In the genomic region with DNA sequence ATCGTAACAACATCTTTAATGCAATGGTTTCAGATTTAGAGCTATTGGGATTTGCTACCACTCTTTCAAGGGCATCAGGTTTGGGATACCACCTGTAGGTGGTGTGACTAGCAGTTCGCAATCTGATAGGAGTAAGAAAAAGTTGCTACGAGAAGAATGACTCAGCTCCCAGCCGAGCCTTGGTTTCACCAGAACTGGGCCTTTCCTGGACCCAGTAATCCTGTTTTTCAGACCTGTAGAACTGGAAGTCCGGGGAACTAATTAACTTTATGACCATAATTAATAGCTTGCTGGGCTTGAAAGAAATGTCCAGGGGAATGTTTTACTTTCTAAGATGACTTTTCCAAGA, we compare ENCODE assay signal across 8 cellular contexts. TPM values are rescaled to one million over a fixed set of nuclear protein-coding genes. Genes with fewer than 3 reads are reported as not detected.
DNase-seq lines count a peak whose midpoint lies in the region; ATAC-seq and TF ChIP-seq lines count a peak whose summit lies in the region.

No MANE protein-coding gene starts in this region.

- H3K4me3 Mint-ChIP-seq in stimulated activated naive CD8-positive, alpha-beta T cell treated with anti-CD3 and anti-CD28 coated beads, Interleukin-15, Interleukin-2, amounts not matched to agents 100 ng/mL and 50 ng/mL, for 24 hours, result peak overlapping the region; percentile 93

- no peaks in the 10 kb centered on the region for H3K9me3 Mint-ChIP-seq in stimulated activated naive CD8-positive, alpha-beta T cell treated with anti-CD3 and anti-CD28 coated beads, Interleukin-15, Interleukin-2, amounts not matched to agents 100 ng/mL and 50 ng/mL, for 24 hours

- H3K9ac ChIP-seq in SU-DHL-6 (ENCODE audit: low read length) (peak overlapping the region; percentile 69), duodenal mucosa (ENCODE audit: low read depth in 1 of 2, low read length in 2 of 2) (peak overlapping the region; percentile 87 to 93)

- peak; percentile 33 to 46 for DNase-seq in activated CD4-positive, alpha-beta T cell treated with anti-CD3 and anti-CD28 coated beads for 4 hours
- no peak for DNase-seq in activated CD4-positive, alpha-beta T cell treated with anti-CD3 and anti-CD28 coated beads, Interleukin-2, amount 50 U/mL, for 1 hour
- DNase-seq in lung microvascular endothelial cell (ENCODE audit: low read depth in 2 of 2), result peak; percentile 54 to 65

- H3K4me3 ChIP-seq in SU-DHL-6 (ENCODE audit: insufficient read depth, low read length, poor library complexity, severe bottlenecking) (peak overlapping the region; percentile 79), duodenal mucosa (ENCODE audit: low read depth in 1 of 2, low read length in 2 of 2) (peak overlapping the region; percentile 87 to 94)

- no peaks in the 10 kb centered on the region for H3F3A ChIP-seq in SU-DHL-6 (ENCODE audit: insufficient read depth)

- H3K9me2 ChIP-seq in SU-DHL-6 (replicated peaks; ENCODE audit: insufficient read depth, low read length), result no peaks in the 10 kb centered on the region

- H3K4me1 Mint-ChIP-seq in stimulated activated naive CD8-positive, alpha-beta T cell treated with anti-CD3 and anti-CD28 coated beads, Interleukin-15, Interleukin-2, amounts not matched to agents 100 ng/mL and 50 ng/mL, for 24 hours (ENCODE audit: low read depth), result peaks cover 30% of the 10 kb centered on the region

- TF ChIP-seq CTCF in SU-DHL-6 (IDR thresholded peaks at IDR 0.05; ENCODE audit: insufficient read depth, low read length, poor library complexity, severe bottlenecking), result no peak

- H3K4me1 ChIP-seq in duodenal mucosa (ENCODE audit: control insufficient read depth in 1 of 2, insufficient read depth in 2 of 2, low read length in 2 of 2), result peaks cover 12 to 19% of the 10 kb centered on the region in 2 donors

- H3K9me3 ChIP-seq in SU-DHL-6 (ENCODE audit: insufficient read depth, low read length) (no peaks in the 10 kb centered on the region), duodenal mucosa (ENCODE audit: control insufficient read depth in 1 of 2, low read length in 2 of 2) (no peaks in the 10 kb centered on the region)

- ATAC-seq in HG03045 (IDR thresholded peaks at IDR 0.05; ENCODE audit: unreplicated experiment) (peak; percentile 45), GM21381 (IDR thresholded peaks at IDR 0.05; ENCODE audit: unreplicated experiment) (no peak)

- H3K27ac Mint-ChIP-seq in stimulated activated naive CD8-positive, alpha-beta T cell treated with anti-CD3 and anti-CD28 coated beads, Interleukin-15, Interleukin-2, amounts not matched to agents 100 ng/mL and 50 ng/mL, for 24 hours, result peak overlapping the region; percentile 76

- H3K27me3 Mint-ChIP-seq in stimulated activated naive CD8-positive, alpha-beta T cell treated with anti-CD3 and anti-CD28 coated beads, Interleukin-15, Interleukin-2, amounts not matched to agents 100 ng/mL and 50 ng/mL, for 24 hours, result no peaks in the 10 kb centered on the region

- H4K20me1 ChIP-seq in SU-DHL-6 (ENCODE audit: low read depth, low read length), result no peaks in the 10 kb centered on the region

- peak overlapping the region; percentile 90 for H3K4me2 ChIP-seq in SU-DHL-6 (ENCODE audit: low read depth, low read length, poor library complexity, severe bottlenecking)

- H3K36me3 ChIP-seq in SU-DHL-6 (ENCODE audit: low read length) (no peaks in the 10 kb centered on the region), duodenal mucosa (ENCODE audit: control insufficient read depth in 1 of 2, insufficient read depth in 2 of 2, low read length in 2 of 2) (peaks cover 24 to 26% of the 10 kb centered on the region in 2 donors)

- H2AFZ ChIP-seq in SU-DHL-6 (ENCODE audit: low read depth, low read length, severe bottlenecking), result peak overlapping the region; percentile 79

- H3K27ac ChIP-seq in SU-DHL-6 (ENCODE audit: low read depth, low read length), result no peak overlapping the region
- H3K27ac ChIP-seq in duodenal mucosa (ENCODE audit: low read depth, low read length), result peak overlapping the region; percentile 81

- H3K27me3 ChIP-seq in SU-DHL-6 (ENCODE audit: low read length) (no peaks in the 10 kb centered on the region), duodenal mucosa (ENCODE audit: control insufficient read depth in 1 of 2, insufficient read depth in 2 of 2, low read length in 2 of 2) (no peaks in the 10 kb centered on the region)

- no peaks in the 10 kb centered on the region for H3K79me2 ChIP-seq in SU-DHL-6 (ENCODE audit: insufficient read depth, low read length)

- peaks cover 18% of the 10 kb centered on the region for H3K36me3 Mint-ChIP-seq in stimulated activated naive CD8-positive, alpha-beta T cell treated with anti-CD3 and anti-CD28 coated beads, Interleukin-15, Interleukin-2, amounts not matched to agents 100 ng/mL and 50 ng/mL, for 24 hours (ENCODE audit: low read depth)

RNA-seq across cellular contexts. Expression of a gene that starts 0.8 kb away (rescaled TPM):
- total RNA-seq in lung microvascular endothelial cell, result 4.6 and 8.3 TPM in 2 replicates

RNA-seq across cellular contexts. Expression of a gene that starts 9.8 kb away (rescaled TPM):
- total RNA-seq in lung microvascular endothelial cell, result 300 and 362 TPM in 2 replicates

RNA-seq across cellular contexts. Expression of a gene that starts 45.3 kb away (rescaled TPM):
- not detected in 2 replicates for total RNA-seq in lung microvascular endothelial cell
